In genomic region chr16:67336646-67337045, GRCh38 we compare ENCODE assay signal across 23 cellular contexts. TPM values are rescaled to one million over a fixed set of nuclear protein-coding genes. Genes with fewer than 3 reads are reported as not detected.
A peak's percentile ranks its signal among the peaks of the same experiment; 100 is the strongest.
DNase-seq lines count a peak whose midpoint lies in the region; ATAC-seq, FAIRE-seq and TF ChIP-seq lines count a peak whose summit lies in the region.
"Had no signal": no experiment of that assay in that cellular context is flagged by ENCODE, and none has a peak within 500 bp of the region (broad histone marks: within the 10 kb centered on the region; RNA-seq: fewer than 3 reads in every experiment).

No MANE protein-coding gene starts in this region.

- no peaks in the 10 kb centered on the region for H3K9me3 ChIP-seq in GM23248 (ENCODE audit: low read depth)

- H3F3A ChIP-seq in GM23248 (ENCODE audit: insufficient read depth) = no peaks in the 10 kb centered on the region

- H2AFZ ChIP-seq in GM23248 = no peak overlapping the region

- no peak for FAIRE-seq in bronchial epithelial cell (lab: Jason Lieb, UNC)

- ATAC-seq in left colon = peak; percentile 22
- no peak for ATAC-seq in HG03095 (IDR thresholded peaks at IDR 0.05; ENCODE audit: unreplicated experiment)
- ATAC-seq: HCT116, SK-N-SH treated with all-trans-retinoic acid at 6 μM for 48 hours had no signal

- no peaks in the 10 kb centered on the region for H3K79me2 ChIP-seq in GM23248 (ENCODE audit: insufficient read depth)

- H3K9ac ChIP-seq in GM23248 = no peak overlapping the region

- intact Hi-C loops in left colon (cut with DNase I, micrococcal nuclease) = no loop called here

- H3K4me2 ChIP-seq in GM23248 (ENCODE audit: unreplicated experiment) = no peak overlapping the region

- no peaks in the 10 kb centered on the region for H3K9me2 ChIP-seq in GM23248 (ENCODE audit: insufficient read depth)

- in situ Hi-C loops in GM23248 (cut with MboI) = no loop called here

- H4K20me1 ChIP-seq in GM23248 (ENCODE audit: insufficient read depth) = no peaks in the 10 kb centered on the region

- 87 to 93% methylated on average over 1 of the region's 1 CpG for WGBS in GM23248 (ENCODE audit: low coverage in 1 of 2, low lambda C conversion rate in 2 of 2, missing lambda C conversion rate in 2 of 2), 2 experiments

- DNase-seq in GM23248 (peak; percentile 15), bronchial epithelial cell (ENCODE audit: low read depth) (peak; percentile 73), left colon (no peak), SHP77 (lab: John Stamatoyannopoulos, UW) (no peak), hippocampal formation (lab: John Stamatoyannopoulos, UW) (no peak)
- DNase-seq: C1 segment of cervical spinal cord, DND-41, GF-D8, GOT3, NCI-H1105 treated with DMSO at 0.1 percent for 48 hours, NCI-H1694 treated with DMSO at 0.1 percent for 48 hours, NCI-H2107, NCI-H510A treated with DMSO at 0.1 percent for 48 hours, NCI-H774, RPMI8226, SIG-M5 had no signal

- H3K36me3 ChIP-seq in GM23248 (ENCODE audit: low read depth) = no peaks in the 10 kb centered on the region
- H3K36me3 ChIP-seq in bronchial epithelial cell (ENCODE audit: control insufficient read depth, insufficient read depth, low read length) = no peaks in the 10 kb centered on the region

- H3K27me3 ChIP-seq in GM23248 (replicated peaks; ENCODE audit: insufficient read depth) (no peaks in the 10 kb centered on the region), bronchial epithelial cell (ENCODE audit: control insufficient read depth, insufficient read depth, low read length) (no peaks in the 10 kb centered on the region)

- no peaks in the 10 kb centered on the region for H3K4me1 ChIP-seq in GM23248 (ENCODE audit: insufficient read depth)

- no peak overlapping the region for H3K4me3 ChIP-seq in GM23248
- no peak overlapping the region for H3K4me3 ChIP-seq in bronchial epithelial cell (ENCODE audit: low read depth, low read length)

- peak overlapping the region; percentile 40; the same call in 1 of the 2 replicates for H3K27ac ChIP-seq in C4-2B
- H3K27ac ChIP-seq in GM23248 = no peak overlapping the region

- TF ChIP-seq CTCF in C4-2B (conservative IDR thresholded peaks at IDR 0.05) = no peak
- TF ChIP-seq CTCF in bronchial epithelial cell (IDR thresholded peaks at IDR 0.05; ENCODE audit: insufficient read depth, low read length, severe bottlenecking) = no peak

RNA-seq across cellular contexts. Expression of gene LRRC36, which starts 10.0 kb away (rescaled TPM):
- not detected in 2 replicates for total RNA-seq in GM23248 (2014; rRNA removed; shearing (Covaris generic))
- not detected in 2 replicates for polyA plus RNA-seq in GM23248 (2016; fragmentation: Nextera tagmentation; extraction: Ambion mirVana)
- not detected in 2 replicates for total RNA-seq in bronchial epithelial cell
- total RNA-seq in left colon = under 1 TPM; 0.34 to 0.40 TPM
- total RNA-seq: A673, LHCN-M2, OCI-LY7 had no signal

RNA-seq across cellular contexts. Expression of gene KCTD19, which starts 10.1 kb away (rescaled TPM):
- not detected in 2 replicates for total RNA-seq in GM23248 (2014; rRNA removed; shearing (Covaris generic))
- not detected in 2 replicates for polyA plus RNA-seq in GM23248 (2016; fragmentation: Nextera tagmentation; extraction: Ambion mirVana)
- total RNA-seq in bronchial epithelial cell (not detected in 2 replicates), left colon (under 1 TPM in 1 of 2 donors, not detected in 1; 0.06 TPM)
- total RNA-seq: LHCN-M2 had no signal

RNA-seq across cellular contexts. Expression of gene TPPP3, which starts 56.7 kb away (rescaled TPM):
- not detected in 2 replicates for total RNA-seq in GM23248 (2014; rRNA removed; shearing (Covaris generic))
- polyA plus RNA-seq in GM23248 (2016; fragmentation: Nextera tagmentation; extraction: Ambion mirVana) = 1.9 and 2.1 TPM in 2 replicates
- total RNA-seq in bronchial epithelial cell (0.13 TPM in 1 of 2 replicates, not detected in the other), left colon (1 to 10 TPM; 4.1 to 8.3 TPM)
- total RNA-seq: OCI-LY7 had no signal

RNA-seq across cellular contexts. Expression of gene PLEKHG4, which starts 57.3 kb away (rescaled TPM):
- total RNA-seq in GM23248 (2014; rRNA removed; shearing (Covaris generic)) = 24.2 and 38.8 TPM in 2 replicates
- 10.4 and 12.5 TPM in 2 replicates for polyA plus RNA-seq in GM23248 (2016; fragmentation: Nextera tagmentation; extraction: Ambion mirVana)
- 8.2 and 11.6 TPM in 2 replicates for total RNA-seq in bronchial epithelial cell
- 10 to 100 TPM in 1 of 2 donors, 1 to 10 TPM in 1; 7.7 to 11.9 TPM for total RNA-seq in left colon

Comparison
In these comparisons a context has a peak if more than half of its experiments do, and no peak if none do; other contexts are left out.
1. DNase-seq: peak in GM23248 (single experiment) and bronchial epithelial cell (single experiment); none in left colon (0 of 2), SHP77 (0 of 2) and hippocampal formation (0 of 2).